In the genomic region with DNA sequence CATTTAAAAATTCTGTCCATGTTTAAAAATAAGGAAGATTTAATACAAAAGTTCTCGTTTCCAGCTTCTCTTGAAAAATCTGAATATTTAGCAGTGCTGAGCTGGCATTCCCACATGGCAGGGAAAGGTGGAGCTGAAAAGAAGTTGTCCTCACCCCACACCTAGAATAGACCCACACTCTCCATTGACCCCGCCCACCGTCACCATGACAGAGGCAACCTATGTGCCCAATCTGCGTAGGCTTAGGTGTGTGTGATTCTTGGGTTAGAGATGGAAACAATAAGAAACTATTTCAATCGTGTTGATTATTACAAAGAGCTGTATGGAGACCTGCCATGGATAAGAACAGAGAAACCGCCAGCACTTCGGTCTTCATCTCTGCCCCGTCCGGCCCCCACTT, we compare ENCODE assay signal across 2 cellular contexts.
TF ChIP-seq lines count a peak whose summit lies in the region.

No MANE protein-coding gene starts in this region.

TF ChIP-seq in GM23338, 12 proteins besides CTCF, POLR2A, EP300 and RAD21 (continued from another document):
- no peak for TF ChIP-seq STAT1 (IDR thresholded peaks at IDR 0.05; ENCODE audit: unreplicated experiment)
TF ChIP-seq in GM23338: peak in this region for 0.

TF ChIP-seq in WTC11, 78 proteins besides CTCF, POLR2A, EP300 and RAD21:
- TF ChIP-seq, protein P1, sequence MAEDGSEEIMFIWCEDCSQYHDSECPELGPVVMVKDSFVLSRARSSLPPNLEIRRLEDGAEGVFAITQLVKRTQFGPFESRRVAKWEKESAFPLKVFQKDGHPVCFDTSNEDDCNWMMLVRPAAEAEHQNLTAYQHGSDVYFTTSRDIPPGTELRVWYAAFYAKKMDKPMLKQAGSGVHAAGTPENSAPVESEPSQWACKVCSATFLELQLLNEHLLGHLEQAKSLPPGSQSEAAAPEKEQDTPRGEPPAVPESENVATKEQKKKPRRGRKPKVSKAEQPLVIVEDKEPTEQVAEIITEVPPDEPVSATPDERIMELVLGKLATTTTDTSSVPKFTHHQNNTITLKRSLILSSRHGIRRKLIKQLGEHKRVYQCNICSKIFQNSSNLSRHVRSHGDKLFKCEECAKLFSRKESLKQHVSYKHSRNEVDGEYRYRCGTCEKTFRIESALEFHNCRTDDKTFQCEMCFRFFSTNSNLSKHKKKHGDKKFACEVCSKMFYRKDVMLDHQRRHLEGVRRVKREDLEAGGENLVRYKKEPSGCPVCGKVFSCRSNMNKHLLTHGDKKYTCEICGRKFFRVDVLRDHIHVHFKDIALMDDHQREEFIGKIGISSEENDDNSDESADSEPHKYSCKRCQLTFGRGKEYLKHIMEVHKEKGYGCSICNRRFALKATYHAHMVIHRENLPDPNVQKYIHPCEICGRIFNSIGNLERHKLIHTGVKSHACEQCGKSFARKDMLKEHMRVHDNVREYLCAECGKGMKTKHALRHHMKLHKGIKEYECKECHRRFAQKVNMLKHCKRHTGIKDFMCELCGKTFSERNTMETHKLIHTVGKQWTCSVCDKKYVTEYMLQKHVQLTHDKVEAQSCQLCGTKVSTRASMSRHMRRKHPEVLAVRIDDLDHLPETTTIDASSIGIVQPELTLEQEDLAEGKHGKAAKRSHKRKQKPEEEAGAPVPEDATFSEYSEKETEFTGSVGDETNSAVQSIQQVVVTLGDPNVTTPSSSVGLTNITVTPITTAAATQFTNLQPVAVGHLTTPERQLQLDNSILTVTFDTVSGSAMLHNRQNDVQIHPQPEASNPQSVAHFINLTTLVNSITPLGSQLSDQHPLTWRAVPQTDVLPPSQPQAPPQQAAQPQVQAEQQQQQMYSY (CRISPR knock-in tag; IDR thresholded peaks at IDR 0.05): no peak
- TF ChIP-seq, protein P2, sequence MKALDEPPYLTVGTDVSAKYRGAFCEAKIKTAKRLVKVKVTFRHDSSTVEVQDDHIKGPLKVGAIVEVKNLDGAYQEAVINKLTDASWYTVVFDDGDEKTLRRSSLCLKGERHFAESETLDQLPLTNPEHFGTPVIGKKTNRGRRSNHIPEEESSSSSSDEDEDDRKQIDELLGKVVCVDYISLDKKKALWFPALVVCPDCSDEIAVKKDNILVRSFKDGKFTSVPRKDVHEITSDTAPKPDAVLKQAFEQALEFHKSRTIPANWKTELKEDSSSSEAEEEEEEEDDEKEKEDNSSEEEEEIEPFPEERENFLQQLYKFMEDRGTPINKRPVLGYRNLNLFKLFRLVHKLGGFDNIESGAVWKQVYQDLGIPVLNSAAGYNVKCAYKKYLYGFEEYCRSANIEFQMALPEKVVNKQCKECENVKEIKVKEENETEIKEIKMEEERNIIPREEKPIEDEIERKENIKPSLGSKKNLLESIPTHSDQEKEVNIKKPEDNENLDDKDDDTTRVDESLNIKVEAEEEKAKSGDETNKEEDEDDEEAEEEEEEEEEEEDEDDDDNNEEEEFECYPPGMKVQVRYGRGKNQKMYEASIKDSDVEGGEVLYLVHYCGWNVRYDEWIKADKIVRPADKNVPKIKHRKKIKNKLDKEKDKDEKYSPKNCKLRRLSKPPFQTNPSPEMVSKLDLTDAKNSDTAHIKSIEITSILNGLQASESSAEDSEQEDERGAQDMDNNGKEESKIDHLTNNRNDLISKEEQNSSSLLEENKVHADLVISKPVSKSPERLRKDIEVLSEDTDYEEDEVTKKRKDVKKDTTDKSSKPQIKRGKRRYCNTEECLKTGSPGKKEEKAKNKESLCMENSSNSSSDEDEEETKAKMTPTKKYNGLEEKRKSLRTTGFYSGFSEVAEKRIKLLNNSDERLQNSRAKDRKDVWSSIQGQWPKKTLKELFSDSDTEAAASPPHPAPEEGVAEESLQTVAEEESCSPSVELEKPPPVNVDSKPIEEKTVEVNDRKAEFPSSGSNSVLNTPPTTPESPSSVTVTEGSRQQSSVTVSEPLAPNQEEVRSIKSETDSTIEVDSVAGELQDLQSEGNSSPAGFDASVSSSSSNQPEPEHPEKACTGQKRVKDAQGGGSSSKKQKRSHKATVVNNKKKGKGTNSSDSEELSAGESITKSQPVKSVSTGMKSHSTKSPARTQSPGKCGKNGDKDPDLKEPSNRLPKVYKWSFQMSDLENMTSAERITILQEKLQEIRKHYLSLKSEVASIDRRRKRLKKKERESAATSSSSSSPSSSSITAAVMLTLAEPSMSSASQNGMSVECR (CRISPR knock-in tag; IDR thresholded peaks at IDR 0.05; ENCODE audit: borderline replicate concordance): no peak
- TF ChIP-seq FOXJ3 (CRISPR knock-in tag; IDR thresholded peaks at IDR 0.05; ENCODE audit: borderline replicate concordance): no peak
